11 cellular contexts compared by ENCODE assay signal in genomic region chr18:58222439-58223125, GRCh38.
A peak's percentile ranks its signal among the peaks of the same experiment; 100 is the strongest.
DNase-seq lines count a peak whose midpoint lies in the region; ATAC-seq and TF ChIP-seq lines count a peak whose summit lies in the region.
"Had no signal": no experiment of that assay in that cellular context is flagged by ENCODE, and none has a peak within 500 bp of the region (broad histone marks: within the 10 kb centered on the region; RNA-seq: fewer than 3 reads in every experiment).

No MANE protein-coding gene starts in this region.

- H2AFZ ChIP-seq in osteoblast (ENCODE audit: low read length) = no peak overlapping the region

- peaks cover 13% of the 10 kb centered on the region for H3F3A ChIP-seq in DOHH2 (ENCODE audit: control insufficient read depth, insufficient read depth)

- CTCF ChIA-PET in Panc1 (lab: Charles Lee) = no interaction called here

- H3K36me3 ChIP-seq in DOHH2 (ENCODE audit: control insufficient read depth, low read length) (no peaks in the 10 kb centered on the region; the same call in 1 of the 2 replicates), Panc1 (ENCODE audit: control insufficient read depth, insufficient read depth, low read length) (no peaks in the 10 kb centered on the region), osteoblast (ENCODE audit: insufficient read depth, low read length) (no peaks in the 10 kb centered on the region)

- ATAC-seq in Panc1 (no peak), GM21619 (IDR thresholded peaks at IDR 0.05; ENCODE audit: unreplicated experiment) (no peak), Right ventricle myocardium superior (ENCODE audit: poor library complexity) (no peak)
- ATAC-seq: activated CD8-positive, alpha-beta memory T cell treated with anti-CD3 and anti-CD28 coated beads, Interleukin-2, amount 10 ng/mL, durations not matched to agents 7 days and 5 days had no signal

- in situ Hi-C loops in Panc1 (cut with HindIII; ENCODE audit: low pct_unique_long_range_greater_than_20kb, low sequenced_read_pairs) = no loop called here

- peaks cover 68% of the 10 kb centered on the region for H3K4me1 ChIP-seq in DOHH2 (ENCODE audit: control insufficient read depth, low read length)
- peaks cover 40% of the 10 kb centered on the region for H3K4me1 ChIP-seq in Panc1 (ENCODE audit: control insufficient read depth, insufficient read depth, low read length)
- H3K4me1 ChIP-seq in osteoblast (ENCODE audit: insufficient read depth, low read length) = peaks cover 59% of the 10 kb centered on the region

- no peak for TF ChIP-seq CTCF in DOHH2 (IDR thresholded peaks at IDR 0.05; ENCODE audit: low read depth, low read length, poor library complexity, severe bottlenecking)
- TF ChIP-seq CTCF in Panc1 (IDR thresholded peaks at IDR 0.05) = no peak
- no peak for TF ChIP-seq CTCF in epithelial cell of esophagus (IDR thresholded peaks at IDR 0.05; ENCODE audit: insufficient read depth, low read depth, low read length, missing control alignments)
- TF ChIP-seq CTCF in osteoblast (IDR thresholded peaks at IDR 0.05; ENCODE audit: extremely low read depth, low read depth, low read length) = no peak

- peak overlapping the region; percentile 73 for H3K4me3 ChIP-seq in DOHH2 (ENCODE audit: low read length)
- peak overlapping the region; percentile 44 to 69 for H3K4me3 ChIP-seq in Panc1 (ENCODE audit: low read depth in 2 of 2, low read length in 2 of 2)
- peak overlapping the region; percentile 72 for H3K4me3 ChIP-seq in epithelial cell of esophagus (ENCODE audit: low read length)
- peak overlapping the region; percentile 61 for H3K4me3 ChIP-seq in osteoblast (ENCODE audit: insufficient read depth, low read length)
- H3K4me3 ChIP-seq: SK-N-MC had no signal

- H3K4me2 ChIP-seq in DOHH2 (ENCODE audit: low read length) (peak overlapping the region; percentile 75), osteoblast (ENCODE audit: insufficient read depth, low read length) (peak overlapping the region; percentile 77)

- intact Hi-C loops in Panc1 (cut with micrococcal nuclease; ENCODE audit: unreplicated experiment) = no loop called here
- intact Hi-C loops in Right ventricle myocardium superior (cut with DNase I) = no loop called here
- intact Hi-C loops in posterior vena cava (cut with DNase I) = loop anchor here in 1 of 2 donors (10.0 kb wide), 1 partner anchor 92 kb away; no protein-coding TSS in a partner anchor

- H3K79me2 ChIP-seq in DOHH2 (ENCODE audit: control insufficient read depth, low read length) = peaks cover 86% of the 10 kb centered on the region
- peaks cover 33% of the 10 kb centered on the region for H3K79me2 ChIP-seq in osteoblast (ENCODE audit: insufficient read depth, low read length)

- POLR2A ChIA-PET in Panc1 (lab: Charles Lee) = no interaction called here

- H3K27ac ChIP-seq in DOHH2 (ENCODE audit: low read depth, low read length) (peak overlapping the region; percentile 41), Panc1 (ENCODE audit: low read length) (peak overlapping the region; percentile 87), osteoblast (ENCODE audit: low read depth, low read length) (peak overlapping the region; percentile 97)
- H3K27ac ChIP-seq: SK-N-MC had no signal

- no peaks in the 10 kb centered on the region for H4K20me1 ChIP-seq in DOHH2 (ENCODE audit: control insufficient read depth, insufficient read depth, low read depth, low read length)
- no peaks in the 10 kb centered on the region for H4K20me1 ChIP-seq in osteoblast (ENCODE audit: insufficient read depth, low read length)

- H3K9me3 ChIP-seq in DOHH2 (ENCODE audit: control insufficient read depth, insufficient read depth, low read length) = no peaks in the 10 kb centered on the region
- H3K9me3 ChIP-seq in Panc1 (ENCODE audit: control insufficient read depth, insufficient read depth, low read depth, low read length) = no peaks in the 10 kb centered on the region
- H3K9me3 ChIP-seq in osteoblast (ENCODE audit: low read depth, low read length) = no peaks in the 10 kb centered on the region

- H3K27me3 ChIP-seq in DOHH2 (ENCODE audit: control insufficient read depth, low read length) (no peaks in the 10 kb centered on the region), Panc1 (ENCODE audit: control insufficient read depth, insufficient read depth, low read length) (no peaks in the 10 kb centered on the region), osteoblast (ENCODE audit: insufficient read depth, low read length) (no peaks in the 10 kb centered on the region)

- DNase-seq in Panc1 (ENCODE audit: low read depth, low spot score) (no peak), epithelial cell of esophagus (ENCODE audit: low read depth) (peak; percentile 81), osteoblast (ENCODE audit: insufficient read length, low spot score, missing footprints) (peak; percentile 35), Right ventricle myocardium superior (no peak), NCI-H1417 (lab: John Stamatoyannopoulos, UW) (no peak), posterior vena cava (ENCODE audit: low spot score) (no peak)
- DNase-seq: activated CD8-positive, alpha-beta memory T cell treated with anti-CD3 and anti-CD28 coated beads, Interleukin-2, amount 10 ng/mL, durations not matched to agents 7 days and 5 days; CD4-positive, CD25-positive, alpha-beta regulatory T cell had no signal

- H3K9me2 ChIP-seq in DOHH2 (replicated peaks; ENCODE audit: control insufficient read depth, low read length) = no peaks in the 10 kb centered on the region

- BruUV-seq in Panc1 (replicated peaks; lab: Mats Ljungman, UMichigan) = no TSS peak

Comparison
In these comparisons a context has a peak if more than half of its experiments do, and no peak if none do; other contexts are left out.
1. H3K27ac ChIP-seq: peak in every context shown above with its lines; median percentile 97 in osteoblast; 87 in Panc1; 41 in DOHH2.
2. DNase-seq: peak in epithelial cell of esophagus (single experiment) and osteoblast (single experiment); none in Panc1 (single experiment), Right ventricle myocardium superior (single experiment), NCI-H1417 (0 of 3) and posterior vena cava (single experiment).
3. Peak in every context shown above with its lines, with median percentiles within 50 percentile points of each other: H3K4me3 ChIP-seq.